1 cellular context compared by ENCODE assay signal in the genomic region with DNA sequence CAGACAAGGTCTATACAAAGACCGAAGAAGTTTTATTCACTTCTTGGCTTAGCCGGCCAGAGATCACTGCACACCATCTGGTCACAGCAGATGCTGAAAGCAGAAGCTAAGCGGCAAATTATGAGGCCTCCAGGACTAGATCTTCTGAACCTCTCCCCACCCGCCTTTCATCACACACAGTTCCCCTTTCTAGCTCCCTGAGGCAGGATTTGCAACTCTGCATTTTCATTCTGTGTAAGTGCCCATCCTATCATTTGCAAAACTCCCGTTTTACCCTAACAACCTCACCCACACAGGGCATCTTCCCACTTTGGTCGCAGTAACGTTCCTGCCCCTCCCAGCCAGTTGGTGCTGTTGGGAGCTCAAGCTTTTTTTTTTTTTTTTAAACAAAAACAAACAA.
TF ChIP-seq lines count a peak whose summit lies in the region.

No MANE protein-coding gene starts in this region.

TF ChIP-seq in SK-N-SH, 30 proteins besides CTCF, POLR2A, EP300 and RAD21 (continued from another document):
- TF ChIP-seq CHD2 (IDR thresholded peaks at IDR 0.05; ENCODE audit: low read length, partially characterized antibody) = no peak
- no peak for TF ChIP-seq RCOR1 (IDR thresholded peaks at IDR 0.05; ENCODE audit: low read length)
- no peak for TF ChIP-seq NRF1 (IDR thresholded peaks at IDR 0.05; ENCODE audit: low read depth, low read length)
- TF ChIP-seq RXRA (IDR thresholded peaks at IDR 0.05; ENCODE audit: borderline replicate concordance, low read depth) = no peak
- TF ChIP-seq TCF12 (IDR thresholded peaks at IDR 0.05) = no peak
- no peak for TF ChIP-seq MXI1 (IDR thresholded peaks at IDR 0.05; ENCODE audit: low read depth, low read length)
- TF ChIP-seq, protein P1, sequence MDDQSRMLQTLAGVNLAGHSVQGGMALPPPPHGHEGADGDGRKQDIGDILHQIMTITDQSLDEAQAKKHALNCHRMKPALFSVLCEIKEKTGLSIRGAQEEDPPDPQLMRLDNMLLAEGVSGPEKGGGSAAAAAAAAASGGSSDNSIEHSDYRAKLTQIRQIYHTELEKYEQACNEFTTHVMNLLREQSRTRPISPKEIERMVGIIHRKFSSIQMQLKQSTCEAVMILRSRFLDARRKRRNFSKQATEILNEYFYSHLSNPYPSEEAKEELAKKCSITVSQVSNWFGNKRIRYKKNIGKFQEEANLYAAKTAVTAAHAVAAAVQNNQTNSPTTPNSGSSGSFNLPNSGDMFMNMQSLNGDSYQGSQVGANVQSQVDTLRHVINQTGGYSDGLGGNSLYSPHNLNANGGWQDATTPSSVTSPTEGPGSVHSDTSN (IDR thresholded peaks at IDR 0.05) = no peak
- TF ChIP-seq, protein P2, sequence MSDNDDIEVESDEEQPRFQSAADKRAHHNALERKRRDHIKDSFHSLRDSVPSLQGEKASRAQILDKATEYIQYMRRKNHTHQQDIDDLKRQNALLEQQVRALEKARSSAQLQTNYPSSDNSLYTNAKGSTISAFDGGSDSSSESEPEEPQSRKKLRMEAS (IDR thresholded peaks at IDR 0.05; ENCODE audit: low read depth) = no peak
- TF ChIP-seq POLR2AphosphoS5 (IDR thresholded peaks at IDR 0.05; ENCODE audit: low read depth, low read length) = no peak
- no peak for TF ChIP-seq REST (IDR thresholded peaks at IDR 0.05; ENCODE audit: low read depth, low read length)
- TF ChIP-seq FOXM1 (IDR thresholded peaks at IDR 0.05; ENCODE audit: low read depth) = no peak
- no peak for TF ChIP-seq GATA2 (CRISPR knock-in tag; IDR thresholded peaks at IDR 0.05)
TF ChIP-seq in SK-N-SH: peak in this region for 0.
